In genomic region chr15:42137461-42138261, GRCh38 we compare ENCODE assay signal across 1 cellular context.
TF ChIP-seq lines count a peak whose summit lies in the region.

No MANE protein-coding gene starts in this region.

TF ChIP-seq in H1, 55 proteins besides CTCF, POLR2A, EP300 and RAD21 (continued from another document):
- TF ChIP-seq ATF2 (IDR thresholded peaks at IDR 0.05; ENCODE audit: low read length) (no peak), TEAD4 (IDR thresholded peaks at IDR 0.05; ENCODE audit: low read depth, low read length) (no peak), CBX8 (IDR thresholded peaks at IDR 0.05; ENCODE audit: borderline replicate concordance, low read depth, low read length) (no peak), JUND (IDR thresholded peaks at IDR 0.05; ENCODE audit: low read length) (peak; percentile 65), BACH1 (IDR thresholded peaks at IDR 0.05; ENCODE audit: low read length) (no peak), USF2 (IDR thresholded peaks at IDR 0.05; ENCODE audit: low read length) (no peak)
